In genomic region chr2:135531231-135532197, GRCh38 we compare ENCODE assay signal across 8 cellular contexts. TPM values are rescaled to one million over a fixed set of nuclear protein-coding genes. Genes with fewer than 3 reads are reported as not detected.
DNase-seq lines count a peak whose midpoint lies in the region; ATAC-seq and TF ChIP-seq lines count a peak whose summit lies in the region.

R3HDM1 (plus strand) TSS chr2:135531484; CDS start chr2:135604846, 73,362 bp downstream.

- peaks cover 12% of the 10 kb centered on the region for H3K79me2 ChIP-seq in parathyroid adenoma

- peak in 1 of 2 donors; percentile 47 for TF ChIP-seq POLR2A in tibial nerve (IDR thresholded peaks at IDR 0.05)

- peak; percentile 85 for ATAC-seq in HG02798 (IDR thresholded peaks at IDR 0.05; ENCODE audit: poor library complexity, unreplicated experiment)

- H3K4me3 ChIP-seq in GM12875 (ENCODE audit: low read depth, low read length) (peak within 1 kb of the TSS; percentile 76), adipocyte (ENCODE audit: low read length) (peak within 1 kb of the TSS; percentile 98), cardiac muscle cell (peak within 1 kb of the TSS; percentile 73), parathyroid adenoma (ENCODE audit: low read depth, low read length) (peak within 1 kb of the TSS; percentile 91), tibial nerve (peak within 1 kb of the TSS; percentile 72 to 98 (median 86))

- H3K9me3 ChIP-seq in adipocyte (ENCODE audit: control insufficient read depth, low read length) (no peaks in the 10 kb centered on the region), cardiac muscle cell (ENCODE audit: low read depth) (peaks cover 2% of the 10 kb centered on the region), parathyroid adenoma (ENCODE audit: control insufficient read depth, low read length) (no peaks in the 10 kb centered on the region), tibial nerve (no peaks in the 10 kb centered on the region)

- peak; percentile 44 for TF ChIP-seq CTCF in GM12875 (IDR thresholded peaks at IDR 0.05; ENCODE audit: borderline replicate concordance, insufficient read depth, low read depth, low read length)
- no peak for TF ChIP-seq CTCF in cardiac muscle cell (IDR thresholded peaks at IDR 0.05; ENCODE audit: low read depth, low read length)
- TF ChIP-seq CTCF in parathyroid adenoma (IDR thresholded peaks at IDR 0.05) = no peak
- TF ChIP-seq CTCF in tibial nerve (IDR thresholded peaks at IDR 0.05) = no peak

- WGBS in tibial nerve, 2 donors = 0 to 1% methylated on average over 68 to 70 of the region's 75 CpGs

- peak; percentile 99 for DNase-seq in NCI-H1436 (lab: John Stamatoyannopoulos, UW)
- DNase-seq in T follicular helper cell (ENCODE audit: low read depth) = peak; percentile 93
- DNase-seq in adipocyte (ENCODE audit: low read depth) = peak; percentile 100
- DNase-seq in cardiac muscle cell (ENCODE audit: low read depth in 1 of 2, low spot score in 1 of 2) = peak; percentile 99 to 100
- peak; percentile 97 to 100 for DNase-seq in tibial nerve (ENCODE audit: low spot score in 2 of 2)

- peaks cover 9% of the 10 kb centered on the region for H3K4me1 ChIP-seq in adipocyte (ENCODE audit: control insufficient read depth, insufficient read depth, low read length)
- H3K4me1 ChIP-seq in cardiac muscle cell (ENCODE audit: low read depth) = peaks cover 7% of the 10 kb centered on the region
- no peaks in the 10 kb centered on the region for H3K4me1 ChIP-seq in parathyroid adenoma
- H3K4me1 ChIP-seq in tibial nerve = peaks cover 0 to 28% (median 3%) of the 10 kb centered on the region in 4 donors

- H3K36me3 ChIP-seq in adipocyte (ENCODE audit: control insufficient read depth, insufficient read depth, low read length, severe bottlenecking) (no peaks in the 10 kb centered on the region), cardiac muscle cell (no peaks in the 10 kb centered on the region), parathyroid adenoma (ENCODE audit: control insufficient read depth, insufficient read depth, low read length) (no peaks in the 10 kb centered on the region), tibial nerve (no peaks in the 10 kb centered on the region)

- peak within 1 kb of the TSS; percentile 97 for H3K27ac ChIP-seq in cardiac muscle cell
- H3K27ac ChIP-seq in parathyroid adenoma = peak within 1 kb of the TSS; percentile 91
- peak within 1 kb of the TSS; percentile 89 to 97 (median 96) for H3K27ac ChIP-seq in tibial nerve

- H3K9ac ChIP-seq in adipocyte (ENCODE audit: low read length) (peak within 1 kb of the TSS; percentile 90), parathyroid adenoma (peak within 1 kb of the TSS; percentile 16)

- no peaks in the 10 kb centered on the region for H3K27me3 ChIP-seq in adipocyte (replicated peaks; ENCODE audit: control insufficient read depth, insufficient read depth, low read length)
- H3K27me3 ChIP-seq in cardiac muscle cell = no peaks in the 10 kb centered on the region
- H3K27me3 ChIP-seq in parathyroid adenoma (ENCODE audit: control insufficient read depth, insufficient read depth, low read length) = no peaks in the 10 kb centered on the region
- H3K27me3 ChIP-seq in tibial nerve = no peaks in the 10 kb centered on the region

- peak in 1 of 2 donors; percentile 10 for TF ChIP-seq EP300 in tibial nerve (IDR thresholded peaks at IDR 0.05)

- H2AFZ ChIP-seq in parathyroid adenoma = peak within 1 kb of the TSS; percentile 86

- peak within 1 kb of the TSS; percentile 86 for H3K4me2 ChIP-seq in parathyroid adenoma (ENCODE audit: low read length)

RNA-seq across cellular contexts. Expression of gene R3HDM1, which starts in this region (rescaled TPM):
- 11.9 and 24.8 TPM in 2 replicates for total RNA-seq in cardiac muscle cell
- 30.6 and 32.7 TPM in 2 replicates for polyA plus RNA-seq in cardiac muscle cell
- 10 to 100 TPM; 18.2 to 42.4 (median 28.5) TPM for total RNA-seq in tibial nerve

Comparison
In these comparisons a context has a peak if more than half of its experiments do, and no peak if none do; other contexts are left out.
1. Peak in every context shown above with its lines: DNase-seq, ATAC-seq, H3K4me3 ChIP-seq and H3K27ac ChIP-seq.